12 cellular contexts compared by ENCODE assay signal in the genomic region with DNA sequence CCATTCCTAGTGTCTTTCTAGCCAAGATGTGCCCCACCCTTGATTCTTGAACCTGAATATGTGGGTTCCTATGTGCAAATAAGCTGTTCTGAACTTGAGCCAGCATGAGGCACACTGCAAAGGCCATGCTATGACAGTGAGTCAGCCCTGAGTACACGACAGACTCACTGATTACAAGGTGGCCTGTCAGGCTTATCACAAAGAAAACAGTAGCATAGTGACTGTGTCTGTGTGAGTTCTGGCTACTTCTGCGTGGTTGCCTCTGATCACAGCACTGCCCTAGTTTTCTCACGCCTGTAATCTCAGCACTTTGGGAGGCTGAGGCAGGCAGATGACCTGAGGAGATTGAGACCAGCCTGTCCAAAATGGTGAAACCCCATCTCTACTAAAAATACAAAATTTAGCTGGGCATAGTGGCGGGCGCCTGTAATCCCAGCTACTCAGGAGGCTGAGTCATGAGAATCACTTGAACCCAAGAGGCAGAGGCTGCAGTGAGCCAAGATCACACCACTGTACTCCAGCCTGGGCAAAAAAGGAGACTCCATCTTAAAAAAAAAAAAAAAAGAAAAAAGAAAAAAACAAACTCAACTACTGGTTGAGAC. TPM values are rescaled to one million over a fixed set of nuclear protein-coding genes. Genes with fewer than 3 reads are reported as not detected.
DNase-seq lines count a peak whose midpoint lies in the region; ATAC-seq and TF ChIP-seq lines count a peak whose summit lies in the region.
"Not testable (repeated sequence)": the region's sequence is repeated elsewhere in the genome, so short reads cannot be mapped to it uniquely, and the experiment has no call there.
"Had no signal": no experiment of that assay in that cellular context is flagged by ENCODE, and none has a peak within 500 bp of the region (broad histone marks: within the 10 kb centered on the region; RNA-seq: fewer than 3 reads in every experiment).

No MANE protein-coding gene starts in this region.

- not testable (repeated sequence) for H3K27me3 ChIP-seq in mucosa of rectum (ENCODE audit: control insufficient read depth in 2 of 2, insufficient read depth in 2 of 2, low read length in 2 of 2); transverse colon

- H3K9me3 ChIP-seq in mucosa of rectum (ENCODE audit: control insufficient read depth in 2 of 2, low read length in 2 of 2); transverse colon: not testable (repeated sequence)

- H3K4me3 ChIP-seq in mucosa of rectum (ENCODE audit: low read length in 2 of 2); transverse colon: not testable (repeated sequence)

- H3K4me1 ChIP-seq in mucosa of rectum (ENCODE audit: control insufficient read depth in 2 of 2, insufficient read depth in 2 of 2, low read length in 2 of 2) (peaks cover 20 to 33% of the 10 kb centered on the region in 2 donors), transverse colon (peaks cover 2 to 49% (median 28%) of the 10 kb centered on the region in 4 donors)

- peak; percentile 75 for DNase-seq in ELR (ENCODE audit: low read depth)
- DNase-seq in M059J (ENCODE audit: low read depth): peak; percentile 86
- DNase-seq in astrocyte of the hippocampus (ENCODE audit: low read depth, low spot score): peak; percentile 94
- peak; percentile 11 for DNase-seq in inferior parietal cortex (ENCODE audit: extremely low spot score)
- DNase-seq in transverse colon: peak; percentile 71

- TF ChIP-seq CTCF in transverse colon (IDR thresholded peaks at IDR 0.05): not testable (repeated sequence)

- ATAC-seq in SK-N-SH treated with all-trans-retinoic acid at 6 μM for 48 hours (peak; percentile 28; the same call in 1 of the 3 replicates), esophagus mucosa (peak; percentile 95)

- H3K27ac ChIP-seq in mucosa of rectum (ENCODE audit: low read depth in 2 of 2, low read length in 2 of 2) (peak overlapping the region; percentile 44 to 80), transverse colon (peak overlapping the region; percentile 55 to 81 (median 76))

- H3K36me3 ChIP-seq in mucosa of rectum (ENCODE audit: control insufficient read depth in 2 of 2, insufficient read depth in 2 of 2, low read length in 2 of 2); transverse colon: not testable (repeated sequence)

- intact Hi-C loops in transverse colon (cut with DNase I; ENCODE audit: low total_unique reads): not testable (repeated sequence)

- 69 to 89% methylated on average over 2 to 5 of the region's 5 CpGs for WGBS in transverse colon (ENCODE audit: low coverage in 1 of 2), 2 donors

- TF ChIP-seq POLR2A in transverse colon (IDR thresholded peaks at IDR 0.05): peak; percentile 24

- not testable (repeated sequence) for TF ChIP-seq EP300 in transverse colon (IDR thresholded peaks at IDR 0.05; ENCODE audit: low read depth)

- H3K9ac ChIP-seq in mucosa of rectum (ENCODE audit: low read depth in 1 of 2, low read length in 2 of 2): not testable (repeated sequence)

- in situ Hi-C loops in transverse colon (cut with MboI; ENCODE audit: low pct_ligation_motif_present in 1 of 4, low pct_unique_long_range_greater_than_20kb in 1 of 4, low sequenced_read_pairs in 3 of 4): not testable (repeated sequence)

TF ChIP-seq in SK-N-SH treated with all-trans-retinoic acid at 6 μM for 48 hours, 23 proteins besides CTCF, POLR2A, EP300 and RAD21:
- TF ChIP-seq, protein P1, sequence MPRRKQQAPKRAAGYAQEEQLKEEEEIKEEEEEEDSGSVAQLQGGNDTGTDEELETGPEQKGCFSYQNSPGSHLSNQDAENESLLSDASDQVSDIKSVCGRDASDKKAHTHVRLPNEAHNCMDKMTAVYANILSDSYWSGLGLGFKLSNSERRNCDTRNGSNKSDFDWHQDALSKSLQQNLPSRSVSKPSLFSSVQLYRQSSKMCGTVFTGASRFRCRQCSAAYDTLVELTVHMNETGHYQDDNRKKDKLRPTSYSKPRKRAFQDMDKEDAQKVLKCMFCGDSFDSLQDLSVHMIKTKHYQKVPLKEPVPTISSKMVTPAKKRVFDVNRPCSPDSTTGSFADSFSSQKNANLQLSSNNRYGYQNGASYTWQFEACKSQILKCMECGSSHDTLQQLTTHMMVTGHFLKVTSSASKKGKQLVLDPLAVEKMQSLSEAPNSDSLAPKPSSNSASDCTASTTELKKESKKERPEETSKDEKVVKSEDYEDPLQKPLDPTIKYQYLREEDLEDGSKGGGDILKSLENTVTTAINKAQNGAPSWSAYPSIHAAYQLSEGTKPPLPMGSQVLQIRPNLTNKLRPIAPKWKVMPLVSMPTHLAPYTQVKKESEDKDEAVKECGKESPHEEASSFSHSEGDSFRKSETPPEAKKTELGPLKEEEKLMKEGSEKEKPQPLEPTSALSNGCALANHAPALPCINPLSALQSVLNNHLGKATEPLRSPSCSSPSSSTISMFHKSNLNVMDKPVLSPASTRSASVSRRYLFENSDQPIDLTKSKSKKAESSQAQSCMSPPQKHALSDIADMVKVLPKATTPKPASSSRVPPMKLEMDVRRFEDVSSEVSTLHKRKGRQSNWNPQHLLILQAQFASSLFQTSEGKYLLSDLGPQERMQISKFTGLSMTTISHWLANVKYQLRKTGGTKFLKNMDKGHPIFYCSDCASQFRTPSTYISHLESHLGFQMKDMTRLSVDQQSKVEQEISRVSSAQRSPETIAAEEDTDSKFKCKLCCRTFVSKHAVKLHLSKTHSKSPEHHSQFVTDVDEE (CRISPR knock-in tag; IDR thresholded peaks at IDR 0.05): 0 out of 2 replicates have a peak, but pooled peaks have one; percentile 51
- peak; percentile 49; the same call in 1 of the 2 replicates for TF ChIP-seq ISL1 (CRISPR knock-in tag; IDR thresholded peaks at IDR 0.05)
- peak; percentile 52; the same call in 1 of the 2 replicates for TF ChIP-seq TCF4 (CRISPR knock-in tag; IDR thresholded peaks at IDR 0.05; ENCODE audit: borderline replicate concordance)
TF ChIP-seq in SK-N-SH treated with all-trans-retinoic acid at 6 μM for 48 hours: peak in this region for 3; not testable (repeated sequence) for 20.

RNA-seq across cellular contexts. Expression of a gene that starts 18.8 kb away (rescaled TPM):
- total RNA-seq in M059J (2014; rRNA removed; shearing (Covaris generic)): 0.02 TPM in 2 replicates
- total RNA-seq in esophagus mucosa: not detected
- total RNA-seq in transverse colon: 10 to 100 TPM in 3 of 4 donors, 1 to 10 TPM in 1; 4.8 to 41.8 (median 14.8) TPM
- total RNA-seq: activated B cell treated with CpG ODN at 0.5 μM for 24 hours; activated naive CD4-positive, alpha-beta T cell treated with anti-CD3 and anti-CD28 coated beads for 36 hours; H1; thoracic aorta had no signal

RNA-seq across cellular contexts. Expression of a gene that starts 57.1 kb away (rescaled TPM):
- not detected in 2 replicates for total RNA-seq in M059J (2014; rRNA removed; shearing (Covaris generic))
- total RNA-seq in esophagus mucosa: 23.8 TPM
- total RNA-seq in transverse colon: 100 to 1,000 TPM in 3 of 4 donors, 10 to 100 TPM in 1; 20.9 to 257 (median 153) TPM
- total RNA-seq: H1 had no signal

Comparison
In these comparisons a context has a peak if more than half of its experiments do, and no peak if none do; other contexts are left out.
1. DNase-seq: peak in every context shown above with its lines; median percentile 94 in astrocyte of the hippocampus; 86 in M059J; 75 in ELR; 71 in transverse colon; 11 in inferior parietal cortex.
2. RNA of a gene that starts 57.1 kb away (total RNA-seq): 20.9 to 257 TPM in transverse colon and 23.8 TPM in esophagus mucosa (single experiment); not detected in M059J; every median in the first group is over 10 times any median in the second.